Comparison of ENCODE assay signal across 8 cellular contexts in the genomic region with DNA sequence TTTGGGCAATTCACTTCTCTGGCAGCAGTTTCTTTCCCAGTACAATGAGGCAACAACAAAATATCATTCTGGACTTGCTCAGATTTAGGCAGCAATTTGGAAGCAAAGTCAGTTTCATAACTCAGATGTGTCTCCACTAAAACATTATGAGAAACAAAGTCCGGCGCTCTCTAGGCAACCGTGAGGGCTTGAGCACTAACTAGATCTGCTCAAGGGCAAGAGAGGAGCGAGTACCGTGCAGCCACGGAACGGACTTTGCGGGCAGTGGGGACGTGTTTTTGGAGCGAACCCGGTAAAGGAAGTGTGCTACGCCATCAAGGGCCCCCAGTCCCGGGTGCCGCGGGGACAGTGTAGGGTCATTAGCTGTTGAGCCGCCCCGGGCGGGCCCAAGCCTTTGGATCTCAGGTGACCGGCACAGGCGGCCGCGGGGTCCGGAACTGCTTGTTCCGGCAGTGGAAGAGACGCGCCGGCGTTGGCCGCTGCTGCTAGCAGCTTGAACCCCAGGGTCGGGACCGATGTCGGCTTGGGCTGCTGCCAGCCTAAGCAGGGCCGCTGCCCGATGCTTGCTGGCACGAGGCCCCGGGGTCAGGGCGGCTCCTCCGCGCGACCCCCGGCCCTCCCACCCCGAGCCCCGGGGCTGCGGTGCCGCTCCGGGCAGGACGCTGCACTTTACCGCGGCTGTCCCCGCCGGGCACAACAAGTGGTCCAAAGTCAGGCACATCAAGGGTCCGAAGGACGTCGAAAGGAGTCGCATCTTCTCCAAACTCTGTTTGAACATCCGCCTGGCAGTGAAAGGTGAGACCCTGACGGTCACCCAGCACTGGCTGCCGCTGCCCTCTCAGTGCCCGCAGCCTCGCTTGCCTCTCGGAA. TPM values are rescaled to one million over a fixed set of nuclear protein-coding genes. Genes with fewer than 3 reads are reported as not detected.
A peak's percentile ranks its signal among the peaks of the same experiment; 100 is the strongest.
DNase-seq lines count a peak whose midpoint lies in the region; ATAC-seq and TF ChIP-seq lines count a peak whose summit lies in the region.

TACO1 (plus strand) TSS at position 327 of the 870 bp plus-strand sequence; CDS start at position 516, 189 bp downstream.

- H3K4me1 Mint-ChIP-seq in activated naive CD8-positive, alpha-beta T cell treated with anti-CD3 and anti-CD28 coated beads, Interleukin-2, amount 50 U/mL, for 24 hours: peaks cover 37% of the 10 kb centered on the region

- H3K27ac ChIP-seq in heart left ventricle (peak within 1 kb of the TSS; percentile 66 to 96 (median 90)), trophoblast cell (ENCODE audit: low read depth, low read length) (no peak within 1 kb of the TSS), tibial nerve (peak within 1 kb of the TSS; percentile 68 to 95 (median 90))

- intact Hi-C loops in heart left ventricle (cut with DNase I): loop anchor here in 2 of 10 donors (2.0 to 5.0 kb wide), 2 partner anchors 49 to 50 kb away; partner anchors contain the start of gene DCAF7 (in 2 of the 2)

- H3K4me1 ChIP-seq in heart left ventricle (peaks cover 0 to 24% (median 13%) of the 10 kb centered on the region in 12 donors), trophoblast cell (ENCODE audit: control insufficient read depth in 1 of 2, insufficient read depth in 2 of 2, low read length in 2 of 2) (peaks cover 4 to 5% of the 10 kb centered on the region in 2 experiments), tibial nerve (peaks cover 0 to 22% (median 14%) of the 10 kb centered on the region in 4 donors)

- H2AFZ ChIP-seq in trophoblast cell (ENCODE audit: insufficient read depth, low read length, poor library complexity): peak within 1 kb of the TSS; percentile 74

- H3K4me3 Mint-ChIP-seq in activated naive CD8-positive, alpha-beta T cell treated with anti-CD3 and anti-CD28 coated beads, Interleukin-2, amount 50 U/mL, for 24 hours: peak within 1 kb of the TSS; percentile 96

- DNase-seq in NCI-H1436 (lab: John Stamatoyannopoulos, UW): peak; percentile 82
- DNase-seq in T follicular helper cell (ENCODE audit: low read depth): peak; percentile 57
- peak; percentile 87 for DNase-seq in activated naive CD8-positive, alpha-beta T cell treated with anti-CD3 and anti-CD28 coated beads, Interleukin-2, amount 50 U/mL, for 24 hours
- peak; percentile 84 to 91 (median 85) for DNase-seq in heart left ventricle
- peak; percentile 72 to 85 for DNase-seq in trophoblast cell
- DNase-seq in tibial nerve (ENCODE audit: low spot score in 2 of 2): peak; percentile 48 to 64

- H4K8ac ChIP-seq in trophoblast cell (ENCODE audit: low read depth, low read length): peak within 1 kb of the TSS; percentile 95

- H3K9me3 Mint-ChIP-seq in activated naive CD8-positive, alpha-beta T cell treated with anti-CD3 and anti-CD28 coated beads, Interleukin-2, amount 50 U/mL, for 24 hours: no peaks in the 10 kb centered on the region

- H3K36me3 Mint-ChIP-seq in activated naive CD8-positive, alpha-beta T cell treated with anti-CD3 and anti-CD28 coated beads, Interleukin-2, amount 50 U/mL, for 24 hours (ENCODE audit: low read depth): peaks cover 6% of the 10 kb centered on the region

- peak within 1 kb of the TSS; percentile 64 for H4K91ac ChIP-seq in trophoblast cell (ENCODE audit: low read depth, low read length)

- no peak within 1 kb of the TSS for H2AK5ac ChIP-seq in trophoblast cell (ENCODE audit: low read length)

- H3K9ac ChIP-seq in trophoblast cell (ENCODE audit: low read length): peak within 1 kb of the TSS; percentile 84

- H3K4me2 ChIP-seq in trophoblast cell (ENCODE audit: low read length): peak within 1 kb of the TSS; percentile 85

- H3K36me3 ChIP-seq in heart left ventricle (peaks cover 0 to 29% (median 26%) of the 10 kb centered on the region in 9 donors), trophoblast cell (ENCODE audit: control insufficient read depth in 1 of 2, insufficient read depth in 2 of 2, low read length in 2 of 2) (peaks cover 7 to 12% of the 10 kb centered on the region in 2 experiments), tibial nerve (peaks cover 0 to 30% (median 8%) of the 10 kb centered on the region in 3 donors)

- ATAC-seq in HG02759 (IDR thresholded peaks at IDR 0.05; ENCODE audit: unreplicated experiment) (peak; percentile 91), heart left ventricle (peak; percentile 92 to 99 (median 98))
- ATAC-seq in activated naive CD8-positive, alpha-beta T cell treated with anti-CD3 and anti-CD28 coated beads, Interleukin-2, amount 50 U/mL, for 24 hours: peak; percentile 94

- H3K27ac Mint-ChIP-seq in activated naive CD8-positive, alpha-beta T cell treated with anti-CD3 and anti-CD28 coated beads, Interleukin-2, amount 50 U/mL, for 24 hours: peak within 1 kb of the TSS; percentile 89

- peaks cover 2% of the 10 kb centered on the region for H3K79me2 ChIP-seq in trophoblast cell (ENCODE audit: control insufficient read depth, insufficient read depth, low read length, poor library complexity)

- peak within 1 kb of the TSS; percentile 59 for H3K4ac ChIP-seq in trophoblast cell (ENCODE audit: low read depth, low read length)

- H3K27me3 ChIP-seq in heart left ventricle (no peaks in the 10 kb centered on the region), trophoblast cell (ENCODE audit: insufficient read depth, low read length) (no peaks in the 10 kb centered on the region), tibial nerve (no peaks in the 10 kb centered on the region)

- peak in 1 of 2 donors; percentile 77 for TF ChIP-seq POLR2A in heart left ventricle (IDR thresholded peaks at IDR 0.05)
- peak in 1 of 2 donors; percentile 43 for TF ChIP-seq POLR2A in tibial nerve (IDR thresholded peaks at IDR 0.05)

- TF ChIP-seq CTCF in GM12875 (IDR thresholded peaks at IDR 0.05; ENCODE audit: borderline replicate concordance, insufficient read depth, low read depth, low read length): no peak
- no peak for TF ChIP-seq CTCF in heart left ventricle (IDR thresholded peaks at IDR 0.05)
- TF ChIP-seq CTCF in tibial nerve (IDR thresholded peaks at IDR 0.05): no peak

- H3K79me1 ChIP-seq in trophoblast cell (ENCODE audit: low read length): peaks cover 2% of the 10 kb centered on the region

- no peaks in the 10 kb centered on the region for H3K27me3 Mint-ChIP-seq in activated naive CD8-positive, alpha-beta T cell treated with anti-CD3 and anti-CD28 coated beads, Interleukin-2, amount 50 U/mL, for 24 hours

- H2BK120ac ChIP-seq in trophoblast cell (ENCODE audit: insufficient read depth, low read length, poor library complexity): peak within 1 kb of the TSS; percentile 39

- H3K23ac ChIP-seq in trophoblast cell (ENCODE audit: low read length): no peak within 1 kb of the TSS

- peak within 1 kb of the TSS; percentile 60 for H3K18ac ChIP-seq in trophoblast cell (ENCODE audit: low read length)

- H2BK12ac ChIP-seq in trophoblast cell (ENCODE audit: low read length): peak within 1 kb of the TSS; percentile 4

- H2BK5ac ChIP-seq in trophoblast cell (ENCODE audit: low read depth, low read length, poor library complexity): no peak within 1 kb of the TSS

- TF ChIP-seq EP300 in tibial nerve (IDR thresholded peaks at IDR 0.05): peak in 1 of 2 donors; percentile 86

- H4K12ac ChIP-seq in trophoblast cell (ENCODE audit: low read depth, low read length): peak within 1 kb of the TSS; percentile 91

- peak within 1 kb of the TSS; percentile 56 for H3K14ac ChIP-seq in trophoblast cell (ENCODE audit: low read length)

- 1 to 2% (median 1%) methylated on average over 34 to 61 of the region's 61 CpGs for WGBS in heart left ventricle, 4 donors
- no CpG with 5 or more reads among the region's 61 CpGs for WGBS in trophoblast cell (ENCODE audit: extremely low coverage, insufficient coverage, insufficient read length)
- 1 to 3% methylated on average over 30 to 40 of the region's 61 CpGs for WGBS in tibial nerve, 2 donors

- H3K4me3 ChIP-seq in GM12875 (ENCODE audit: low read depth, low read length) (peak within 1 kb of the TSS; percentile 91), heart left ventricle (peak within 1 kb of the TSS; percentile 71 to 100 (median 90)), trophoblast cell (ENCODE audit: low read depth, low read length) (peak within 1 kb of the TSS; percentile 87), tibial nerve (peak within 1 kb of the TSS; percentile 74 to 100 (median 91))

- H3K9me3 ChIP-seq in heart left ventricle (no peaks in the 10 kb centered on the region), trophoblast cell (ENCODE audit: insufficient read depth, low read depth, low read length) (no peaks in the 10 kb centered on the region), tibial nerve (no peaks in the 10 kb centered on the region)

RNA-seq across cellular contexts. Expression of gene TACO1, which starts in this region (rescaled TPM):
- total RNA-seq in heart left ventricle (10 to 100 TPM; 23.0 to 48.0 (median 40.6) TPM), tibial nerve (10 to 100 TPM in 3 of 4 donors, 1 to 10 TPM in 1; 9.8 to 18.0 (median 13.3) TPM)
- polyA plus RNA-seq in heart left ventricle: 10 to 100 TPM; 52.7 to 54.9 TPM
- 9.8 and 9.9 TPM in 2 replicates for polyA plus RNA-seq in trophoblast cell (2013)
